15 cellular contexts compared by ENCODE assay signal in the genomic region with DNA sequence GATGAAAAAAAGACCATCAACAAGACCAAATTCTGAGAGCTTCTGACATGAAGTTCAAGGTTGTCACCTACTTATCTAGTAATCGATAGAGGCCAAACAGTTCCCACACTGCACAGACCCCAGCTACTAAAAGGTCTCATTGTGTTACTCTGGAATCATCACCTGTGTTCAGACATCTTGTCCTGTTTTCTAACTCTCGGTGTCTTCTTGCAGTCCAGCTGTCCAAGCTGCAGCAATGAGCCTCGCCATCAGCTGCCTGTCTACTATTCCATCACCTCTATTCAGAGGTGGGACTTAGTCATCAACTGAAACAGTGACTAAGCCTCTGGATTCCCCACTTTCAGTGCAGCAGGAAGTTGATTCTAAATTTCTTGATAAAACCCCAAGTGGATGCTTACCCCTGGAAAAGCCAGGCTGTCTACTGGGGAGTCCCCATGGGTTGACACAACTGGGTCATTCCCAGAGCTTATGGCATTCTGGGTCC. TPM values are rescaled to one million over a fixed set of nuclear protein-coding genes. Genes with fewer than 3 reads are reported as not detected.
DNase-seq lines count a peak whose midpoint lies in the region; ATAC-seq, FAIRE-seq and TF ChIP-seq lines count a peak whose summit lies in the region.
"Had no signal": no experiment of that assay in that cellular context is flagged by ENCODE, and none has a peak within 500 bp of the region (broad histone marks: within the 10 kb centered on the region; RNA-seq: fewer than 3 reads in every experiment).

No MANE protein-coding gene starts in this region.

- CTCF ChIA-PET in A549 (lab: Yijun Ruan, JAX): interaction anchor here (0.6 to 1.3 kb wide), 6 partner anchors 17 to 118 kb away, joined by 3 to 5 read pairs (median 3); no protein-coding TSS in a partner anchor
- CTCF ChIA-PET in RWPE1 (lab: Yijun Ruan, JAX): interaction anchor here (1.0 kb wide), 1 partner anchor 10 kb away, joined by 3 read pairs; no protein-coding TSS in a partner anchor

- in situ Hi-C loops in KBM-7 (cut with MboI; ENCODE audit: low pct_unique_long_range_greater_than_20kb, low sequenced_read_pairs): no loop called here

- peak overlapping the region in 1 of 2 experiments; percentile 31; a peak in 3 of 6 replicates for H3K27ac ChIP-seq in A549
- H3K27ac ChIP-seq in RWPE1: no peak overlapping the region
- no peak overlapping the region for H3K27ac ChIP-seq in upper lobe of right lung
- H3K27ac ChIP-seq in effector memory CD4-positive, alpha-beta T cell (ENCODE audit: insufficient read depth, low read length, poor library complexity, severe bottlenecking): no peak overlapping the region
- H3K27ac ChIP-seq: sigmoid colon, SJSA1, testis had no signal

- no peaks in the 10 kb centered on the region for H3K9me3 ChIP-seq in A549
- H3K9me3 ChIP-seq in upper lobe of right lung: no peaks in the 10 kb centered on the region
- no peaks in the 10 kb centered on the region for H3K9me3 ChIP-seq in effector memory CD4-positive, alpha-beta T cell (ENCODE audit: control insufficient read depth, low read length)
- H3K9me3 ChIP-seq: sigmoid colon, SJSA1, testis had no signal

- no peaks in the 10 kb centered on the region for H3K36me3 ChIP-seq in upper lobe of right lung
- no peaks in the 10 kb centered on the region for H3K36me3 ChIP-seq in effector memory CD4-positive, alpha-beta T cell (ENCODE audit: control insufficient read depth, insufficient read depth, low read length)
- H3K36me3 ChIP-seq: sigmoid colon, SJSA1 had no signal

- no peak for TF ChIP-seq RAD21 in A549 (conservative IDR thresholded peaks at IDR 0.05 in 1 of 2, IDR thresholded peaks at IDR 0.05 in 1 of 2)

- no peak for TF ChIP-seq EP300 in A549 (IDR thresholded peaks at IDR 0.05)

- H3K27me3 ChIP-seq in upper lobe of right lung: peaks cover 5% of the 10 kb centered on the region
- H3K27me3 ChIP-seq in effector memory CD4-positive, alpha-beta T cell (replicated peaks; ENCODE audit: control insufficient read depth, insufficient read depth, low read length, poor library complexity, severe bottlenecking): no peaks in the 10 kb centered on the region
- H3K27me3 ChIP-seq: SJSA1, testis had no signal

- TF ChIP-seq POLR2A in A549 (IDR thresholded peaks at IDR 0.05; ENCODE audit: low read length): no peak

- intact Hi-C loops in upper lobe of right lung (cut with DNase I): no loop called here

- peaks cover 36% of the 10 kb centered on the region for H3K4me1 ChIP-seq in A549
- H3K4me1 ChIP-seq in upper lobe of right lung: no peaks in the 10 kb centered on the region
- no peaks in the 10 kb centered on the region for H3K4me1 ChIP-seq in effector memory CD4-positive, alpha-beta T cell (ENCODE audit: control insufficient read depth, insufficient read depth, low read length, poor library complexity, severe bottlenecking)
- H3K4me1 ChIP-seq: sigmoid colon, testis had no signal

- DNase-seq in A549 (ENCODE audit: low read depth in 1 of 2, low spot score in 1 of 2) (peak; percentile 40 to 58), EH (ENCODE audit: low read depth) (peak; percentile 55), RWPE1 (ENCODE audit: low spot score) (peak; percentile 77), foreskin fibroblast (peak; percentile 13 to 32), KBM-7 (no peak), upper lobe of right lung (no peak)
- no peak for DNase-seq in effector memory CD4-positive, alpha-beta T cell
- DNase-seq: activated naive CD8-positive, alpha-beta T cell treated with anti-CD3 and anti-CD28 coated beads, Interleukin-2, amount 10 ng/mL, durations not matched to agents 7 days and 5 days; CD4-positive, alpha-beta T cell; NCI-H69; sigmoid colon; testis had no signal

- 74% methylated on average over 3 of the region's 3 CpGs for WGBS in A549 (ENCODE audit: missing lambda C conversion rate)

- no peak for FAIRE-seq in A549 (lab: Jason Lieb, UNC)
- FAIRE-seq: frontal cortex had no signal

- peak overlapping the region; percentile 3; the same call in 1 of the 3 replicates for H3K4me2 ChIP-seq in A549

- no peak for TF ChIP-seq CTCF in A549 (IDR thresholded peaks at IDR 0.05)
- TF ChIP-seq CTCF in RWPE1 (conservative IDR thresholded peaks at IDR 0.05; ENCODE audit: low read depth): no peak
- no peak for TF ChIP-seq CTCF in foreskin fibroblast (IDR thresholded peaks at IDR 0.05; ENCODE audit: low read depth, low read length)
- TF ChIP-seq CTCF in upper lobe of right lung (IDR thresholded peaks at IDR 0.05): no peak

- no peak overlapping the region for H3K4me3 ChIP-seq in A549
- no peak overlapping the region for H3K4me3 ChIP-seq in foreskin fibroblast (ENCODE audit: low read depth in 1 of 2, low read length in 2 of 2)
- no peak overlapping the region for H3K4me3 ChIP-seq in upper lobe of right lung
- H3K4me3 ChIP-seq in effector memory CD4-positive, alpha-beta T cell (ENCODE audit: insufficient read depth, low read depth, low read length, poor library complexity, severe bottlenecking): no peak overlapping the region
- H3K4me3 ChIP-seq: sigmoid colon, SJSA1, testis had no signal

- 0 out of 6 replicates have a peak, but pooled peaks of 1 of the 2 experiments have one; percentile 7 for ATAC-seq in A549
- no peak for ATAC-seq in upper lobe of right lung
- no peak for ATAC-seq in GM18873 (IDR thresholded peaks at IDR 0.05; ENCODE audit: low FRiP score, unreplicated experiment)

- POLR2A ChIA-PET in A549 (lab: Yijun Ruan, JAX) (no interaction called here), RWPE1 (lab: Yijun Ruan, JAX; ENCODE audit: low non-redundant PET) (no interaction called here)

TF ChIP-seq in A549, 52 proteins besides CTCF, POLR2A, EP300 and RAD21:
- TF ChIP-seq MAFK (IDR thresholded peaks at IDR 0.05; ENCODE audit: partially characterized antibody) (no peak), EHMT2 (IDR thresholded peaks at IDR 0.05; ENCODE audit: low read depth) (no peak), JUNB (IDR thresholded peaks at IDR 0.05) (no peak), MYC (IDR thresholded peaks at IDR 0.05; ENCODE audit: borderline replicate concordance, low read length) (no peak), NPAS2 (CRISPR knock-in tag; IDR thresholded peaks at IDR 0.05; ENCODE audit: borderline replicate concordance) (no peak), CBX2 (IDR thresholded peaks at IDR 0.05; ENCODE audit: borderline replicate concordance, low read depth) (no peak), NR3C1 (IDR thresholded peaks at IDR 0.05) (no peak), CEBPB (IDR thresholded peaks at IDR 0.05) (no peak), GATA3 (IDR thresholded peaks at IDR 0.05; ENCODE audit: borderline replicate concordance) (no peak), HDAC2 (IDR thresholded peaks at IDR 0.05) (no peak)
- TF ChIP-seq, protein P1, sequence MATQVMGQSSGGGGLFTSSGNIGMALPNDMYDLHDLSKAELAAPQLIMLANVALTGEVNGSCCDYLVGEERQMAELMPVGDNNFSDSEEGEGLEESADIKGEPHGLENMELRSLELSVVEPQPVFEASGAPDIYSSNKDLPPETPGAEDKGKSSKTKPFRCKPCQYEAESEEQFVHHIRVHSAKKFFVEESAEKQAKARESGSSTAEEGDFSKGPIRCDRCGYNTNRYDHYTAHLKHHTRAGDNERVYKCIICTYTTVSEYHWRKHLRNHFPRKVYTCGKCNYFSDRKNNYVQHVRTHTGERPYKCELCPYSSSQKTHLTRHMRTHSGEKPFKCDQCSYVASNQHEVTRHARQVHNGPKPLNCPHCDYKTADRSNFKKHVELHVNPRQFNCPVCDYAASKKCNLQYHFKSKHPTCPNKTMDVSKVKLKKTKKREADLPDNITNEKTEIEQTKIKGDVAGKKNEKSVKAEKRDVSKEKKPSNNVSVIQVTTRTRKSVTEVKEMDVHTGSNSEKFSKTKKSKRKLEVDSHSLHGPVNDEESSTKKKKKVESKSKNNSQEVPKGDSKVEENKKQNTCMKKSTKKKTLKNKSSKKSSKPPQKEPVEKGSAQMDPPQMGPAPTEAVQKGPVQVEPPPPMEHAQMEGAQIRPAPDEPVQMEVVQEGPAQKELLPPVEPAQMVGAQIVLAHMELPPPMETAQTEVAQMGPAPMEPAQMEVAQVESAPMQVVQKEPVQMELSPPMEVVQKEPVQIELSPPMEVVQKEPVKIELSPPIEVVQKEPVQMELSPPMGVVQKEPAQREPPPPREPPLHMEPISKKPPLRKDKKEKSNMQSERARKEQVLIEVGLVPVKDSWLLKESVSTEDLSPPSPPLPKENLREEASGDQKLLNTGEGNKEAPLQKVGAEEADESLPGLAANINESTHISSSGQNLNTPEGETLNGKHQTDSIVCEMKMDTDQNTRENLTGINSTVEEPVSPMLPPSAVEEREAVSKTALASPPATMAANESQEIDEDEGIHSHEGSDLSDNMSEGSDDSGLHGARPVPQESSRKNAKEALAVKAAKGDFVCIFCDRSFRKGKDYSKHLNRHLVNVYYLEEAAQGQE (IDR thresholded peaks at IDR 0.05): no peak
- TF ChIP-seq, protein P2, sequence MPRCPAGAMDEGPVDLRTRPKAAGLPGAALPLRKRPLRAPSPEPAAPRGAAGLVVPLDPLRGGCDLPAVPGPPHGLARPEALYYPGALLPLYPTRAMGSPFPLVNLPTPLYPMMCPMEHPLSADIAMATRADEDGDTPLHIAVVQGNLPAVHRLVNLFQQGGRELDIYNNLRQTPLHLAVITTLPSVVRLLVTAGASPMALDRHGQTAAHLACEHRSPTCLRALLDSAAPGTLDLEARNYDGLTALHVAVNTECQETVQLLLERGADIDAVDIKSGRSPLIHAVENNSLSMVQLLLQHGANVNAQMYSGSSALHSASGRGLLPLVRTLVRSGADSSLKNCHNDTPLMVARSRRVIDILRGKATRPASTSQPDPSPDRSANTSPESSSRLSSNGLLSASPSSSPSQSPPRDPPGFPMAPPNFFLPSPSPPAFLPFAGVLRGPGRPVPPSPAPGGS (IDR thresholded peaks at IDR 0.05): no peak
- TF ChIP-seq, protein P3, sequence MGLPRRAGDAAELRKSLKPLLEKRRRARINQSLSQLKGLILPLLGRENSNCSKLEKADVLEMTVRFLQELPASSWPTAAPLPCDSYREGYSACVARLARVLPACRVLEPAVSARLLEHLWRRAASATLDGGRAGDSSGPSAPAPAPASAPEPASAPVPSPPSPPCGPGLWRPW (IDR thresholded peaks at IDR 0.05): no peak

RNA-seq across cellular contexts. Expression of a gene that starts 46.7 kb away (rescaled TPM):
- polyA plus RNA-seq in A549 (2011; rRNA removed) (13.3 and 17.0 TPM in 2 replicates), A549 (2017; fragmentation: RNase III; extraction: RNeasy Plus Mini Kit Qiagen cat#74134 plus additional on column Dnase treatment) (19.5 to 21.3 TPM (median 20.8 TPM) in 3 replicates)
- 14.1 and 16.8 TPM in 2 replicates for polyA plus RNA-seq in A549 (2012; cell fraction: cytosol; rRNA removed)
- polyA plus RNA-seq in A549 (2012; cell fraction: nucleus; rRNA removed): 20.1 and 21.2 TPM in 2 replicates
- polyA minus RNA-seq in A549 (2011; rRNA and poly(A)+ RNA removed): 23.9 and 28.2 TPM in 2 replicates
- 19.8 TPM for total RNA-seq in upper lobe of right lung
- total RNA-seq: CD4-positive, alpha-beta T cell; frontal cortex; SJSA1 had no signal

RNA-seq across cellular contexts. Expression of a gene that starts 54.9 kb away (rescaled TPM):
- polyA plus RNA-seq in A549 (2011; rRNA removed) (47.9 and 59.6 TPM in 2 replicates), A549 (2017; fragmentation: RNase III; extraction: RNeasy Plus Mini Kit Qiagen cat#74134 plus additional on column Dnase treatment) (42.4 to 44.4 TPM (median 44.2 TPM) in 3 replicates)
- polyA plus RNA-seq in A549 (2012; cell fraction: cytosol; rRNA removed): 11.5 and 12.2 TPM in 2 replicates
- 8.5 and 11.2 TPM in 2 replicates for polyA plus RNA-seq in A549 (2012; cell fraction: nucleus; rRNA removed)
- polyA minus RNA-seq in A549 (2011; rRNA and poly(A)+ RNA removed): 26.1 and 29.9 TPM in 2 replicates
- total RNA-seq in upper lobe of right lung: 20.9 TPM

Comparison
In these comparisons a context has a peak if more than half of its experiments do, and no peak if none do; other contexts are left out.
1. DNase-seq: peak in A549 (2 of 2), EH (single experiment), RWPE1 (single experiment) and foreskin fibroblast (2 of 2); none in KBM-7 (single experiment), upper lobe of right lung (single experiment) and effector memory CD4-positive, alpha-beta T cell (0 of 3).